26 cellular contexts compared by ENCODE assay signal in the genomic region with DNA sequence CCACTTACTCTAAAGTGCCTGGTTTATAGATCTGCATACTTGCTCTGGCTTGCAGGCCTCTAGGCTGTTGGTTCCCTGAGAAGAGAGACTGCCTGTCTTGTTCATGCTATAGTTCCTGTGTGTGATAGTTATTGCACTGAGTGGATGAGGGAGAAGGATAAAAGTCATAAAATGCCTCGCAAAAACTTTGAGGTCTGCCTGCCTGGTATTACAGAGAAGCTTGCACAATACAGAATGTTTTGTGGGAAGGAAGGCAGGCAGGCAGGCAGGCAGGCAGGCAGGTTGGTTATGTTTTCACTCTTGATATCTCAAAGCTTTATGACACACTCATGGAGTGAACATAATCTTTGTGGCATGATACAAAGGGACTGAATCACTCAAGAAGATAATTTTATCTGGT.
DNase-seq lines count a peak whose midpoint lies in the region; FAIRE-seq and TF ChIP-seq lines count a peak whose summit lies in the region.
"Had no signal": no experiment of that assay in that cellular context is flagged by ENCODE, and none has a peak within 500 bp of the region (broad histone marks: within the 10 kb centered on the region; RNA-seq: fewer than 3 reads in every experiment).

No MANE protein-coding gene starts in this region.

- FAIRE-seq in bronchial epithelial cell (lab: Jason Lieb, UNC): no peak
- FAIRE-seq: GM18507, HepG2, keratinocyte had no signal

- H3K36me3 ChIP-seq in MM.1S (replicated peaks; ENCODE audit: insufficient read depth, low read length): no peaks in the 10 kb centered on the region
- H3K36me3 ChIP-seq in bronchial epithelial cell (ENCODE audit: control insufficient read depth, insufficient read depth, low read length): no peaks in the 10 kb centered on the region
- no peaks in the 10 kb centered on the region for H3K36me3 ChIP-seq in prostate gland
- no peaks in the 10 kb centered on the region for H3K36me3 ChIP-seq in tibial nerve
- H3K36me3 ChIP-seq: ascending aorta had no signal

- H3K9me3 ChIP-seq in MM.1S (replicated peaks; ENCODE audit: insufficient read depth, low read length) (no peaks in the 10 kb centered on the region), prostate gland (no peaks in the 10 kb centered on the region), tibial nerve (no peaks in the 10 kb centered on the region)
- H3K9me3 ChIP-seq: ascending aorta, Caco-2, SK-N-SH had no signal

- no peaks in the 10 kb centered on the region for H3K79me2 ChIP-seq in MM.1S (ENCODE audit: low read length)

- H3K9me2 ChIP-seq in MM.1S (replicated peaks; ENCODE audit: insufficient read depth, low read length): no peaks in the 10 kb centered on the region
- H3K9me2 ChIP-seq: SK-N-SH had no signal

- intact Hi-C loops in prostate gland (cut with DNase I): no loop called here

- TF ChIP-seq POLR2A in prostate gland (IDR thresholded peaks at IDR 0.05) (no peak), tibial nerve (IDR thresholded peaks at IDR 0.05) (no peak)

- peaks cover 17% of the 10 kb centered on the region for H3F3A ChIP-seq in MM.1S (ENCODE audit: insufficient read depth, low read length)

- H3K4me2 ChIP-seq in MM.1S (ENCODE audit: low read depth, low read length): peak overlapping the region; percentile 55
- H3K4me2 ChIP-seq: SK-N-SH had no signal

- H2AFZ ChIP-seq in MM.1S (ENCODE audit: low read length): no peak overlapping the region; the same call in 1 of the 2 replicates

- 50% methylated on average over 1 of the region's 1 CpG for WGBS in prostate gland
- 40 to 47% methylated on average over 1 of the region's 1 CpG for WGBS in tibial nerve, 2 donors

- TF ChIP-seq EP300 in tibial nerve (IDR thresholded peaks at IDR 0.05): no peak

- DNase-seq in DMS79 treated with DMSO at 0.1 percent for 48 hours (lab: John Stamatoyannopoulos, UW) (peak; percentile 58), MM.1S (peak; percentile 16), bronchial epithelial cell (ENCODE audit: low read depth) (peak; percentile 49), prostate gland (ENCODE audit: low spot score) (peak; percentile 24), NCI-H446 treated with DMSO at 0.1 percent for 48 hours (lab: John Stamatoyannopoulos, UW) (no peak), SHP77 (lab: John Stamatoyannopoulos, UW) (no peak), tibial nerve (ENCODE audit: low spot score in 2 of 2) (no peak)
- DNase-seq: activated CD8-positive, alpha-beta T cell treated with anti-CD3 and anti-CD28 coated beads for 36 hours; Caco-2; dorsolateral prefrontal cortex; Kasumi-1; left ventricle myocardium superior; naive thymus-derived CD4-positive, alpha-beta T cell; NCI-H1092 treated with DMSO at 0.1 percent for 48 hours; NCI-H187 treated with DMSO at 0.1 percent for 48 hours; NCI-H69; retina; SK-N-SH; stimulated activated CD4-positive, alpha-beta T cell treated with anti-CD3 and anti-CD28 coated beads, Interleukin-2, amount 100 ng/mL, for 24 hours; T-helper 2 cell; trophoblast cell had no signal

- TF ChIP-seq CTCF in MM.1S (IDR thresholded peaks at IDR 0.05; ENCODE audit: low read length) (no peak), bronchial epithelial cell (IDR thresholded peaks at IDR 0.05; ENCODE audit: insufficient read depth, low read length, severe bottlenecking) (no peak), prostate gland (IDR thresholded peaks at IDR 0.05) (no peak), tibial nerve (IDR thresholded peaks at IDR 0.05) (no peak)

- H3K9ac ChIP-seq in MM.1S (ENCODE audit: low read length): no peak overlapping the region
- H3K9ac ChIP-seq: SK-N-SH had no signal

- no peaks in the 10 kb centered on the region for H4K20me1 ChIP-seq in MM.1S (ENCODE audit: insufficient read depth, low read length)

- H3K4me3 ChIP-seq in MM.1S (ENCODE audit: low read length) (no peak overlapping the region), bronchial epithelial cell (ENCODE audit: low read depth, low read length) (no peak overlapping the region), prostate gland (no peak overlapping the region), tibial nerve (no peak overlapping the region)
- H3K4me3 ChIP-seq: ascending aorta, dorsolateral prefrontal cortex had no signal

- H3K4me1 ChIP-seq in MM.1S (ENCODE audit: low read length): peaks cover 36% of the 10 kb centered on the region
- no peaks in the 10 kb centered on the region for H3K4me1 ChIP-seq in prostate gland (replicated peaks)
- H3K4me1 ChIP-seq in tibial nerve: peaks cover 0 to 6% (median 0%) of the 10 kb centered on the region in 4 donors
- H3K4me1 ChIP-seq: ascending aorta, Caco-2 had no signal

- H3K27me3 ChIP-seq in MM.1S (replicated peaks; ENCODE audit: insufficient read depth, low read length) (no peaks in the 10 kb centered on the region), bronchial epithelial cell (ENCODE audit: control insufficient read depth, insufficient read depth, low read length) (no peaks in the 10 kb centered on the region), prostate gland (replicated peaks; ENCODE audit: insufficient read depth) (peaks cover 4% of the 10 kb centered on the region), tibial nerve (no peaks in the 10 kb centered on the region)
- H3K27me3 ChIP-seq: ascending aorta had no signal

- peak overlapping the region; percentile 71 for H3K27ac ChIP-seq in MM.1S (ENCODE audit: low read length)
- no peak overlapping the region for H3K27ac ChIP-seq in prostate gland
- H3K27ac ChIP-seq in tibial nerve: no peak overlapping the region
- H3K27ac ChIP-seq: ascending aorta, C4-2B, dorsolateral prefrontal cortex had no signal

Comparison
In these comparisons a context has a peak if more than half of its experiments do, and no peak if none do; other contexts are left out.
1. DNase-seq: peak in DMS79 treated with DMSO at 0.1 percent for 48 hours (single experiment), MM.1S (single experiment), bronchial epithelial cell (single experiment) and prostate gland (single experiment); none in NCI-H446 treated with DMSO at 0.1 percent for 48 hours (single experiment), SHP77 (0 of 2) and tibial nerve (0 of 2).